In the genomic region with DNA sequence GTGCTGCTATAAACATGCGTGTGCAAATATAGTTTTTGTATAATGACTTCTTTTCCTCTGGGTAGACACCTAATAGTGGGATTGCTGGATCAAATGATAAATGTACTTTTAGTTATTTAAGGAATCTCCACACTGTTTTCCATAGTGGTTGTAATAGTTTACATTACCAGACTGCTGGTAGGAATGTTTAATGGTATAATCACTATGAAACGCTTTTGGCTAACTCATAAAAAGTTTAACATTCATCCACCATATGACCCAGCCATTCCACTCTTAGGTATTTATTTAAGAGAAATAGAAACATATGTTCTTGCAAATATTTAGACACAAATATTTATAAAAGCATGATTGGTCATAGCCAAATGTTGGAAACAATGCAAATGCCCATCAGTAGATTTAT, we compare ENCODE assay signal across 23 cellular contexts. TPM values are rescaled to one million over a fixed set of nuclear protein-coding genes. Genes with fewer than 3 reads are reported as not detected.
"Had no signal": no experiment of that assay in that cellular context is flagged by ENCODE, and none has a peak within 500 bp of the region (broad histone marks: within the 10 kb centered on the region; RNA-seq: fewer than 3 reads in every experiment).

No MANE protein-coding gene starts in this region.

- H3K9me3 ChIP-seq: SJSA1 had no signal

- DNase-seq: Kasumi-1, MM.1S, NCI-H1092 treated with DMSO at 0.1 percent for 48 hours, NCI-H1436, NCI-H187, NCI-H2029, NCI-H2081 treated with DMSO at 0.1 percent for 48 hours, NCI-H2171, NCI-H226, NCI-H446, NCI-H510A, NCI-H524 treated with DMSO at 0.1 percent for 48 hours, NCI-H69, NCI-H774, Right ventricle myocardium superior, RPMI8226, SIG-M5 had no signal

- FAIRE-seq: HepG2, K562, RCC 7860 had no signal

- H3K4me1 ChIP-seq: SJSA1 had no signal

- H3K27ac ChIP-seq: KMS-11, SJSA1, SK-N-MC had no signal

- H3K4me3 ChIP-seq: K562, SJSA1, SK-N-MC had no signal

- H3K36me3 ChIP-seq: SJSA1 had no signal

RNA-seq across cellular contexts. Expression of a gene that starts 32.1 kb away (rescaled TPM):
- total RNA-seq: HepG2, K562, SJSA1 had no signal
- polyA plus RNA-seq: HepG2 had no signal
